In genomic region chr21:29797155-29797554, GRCh38 we compare ENCODE assay signal across 25 cellular contexts.
"Had no signal": no experiment of that assay in that cellular context is flagged by ENCODE, and none has a peak within 500 bp of the region (broad histone marks: within the 10 kb centered on the region; RNA-seq: fewer than 3 reads in every experiment).

No MANE protein-coding gene starts in this region.

- H3K4me3 Mint-ChIP-seq: dendritic cell treated with granulocyte-macrophage colony-stimulating factor and Interleukin-4, amounts not matched to agents 40 ng/mL and 50 ng/mL, for 4 days; effector memory CD8-positive, alpha-beta T cell; endodermal cell had no signal

- H3K9me3 Mint-ChIP-seq: dendritic cell treated with granulocyte-macrophage colony-stimulating factor and Interleukin-4, amounts not matched to agents 40 ng/mL and 50 ng/mL, for 4 days; endodermal cell had no signal

- H3K4me1 ChIP-seq: colonic mucosa, esophagus muscularis mucosa, esophagus squamous epithelium, foreskin keratinocyte, gastrocnemius medialis, gastroesophageal sphincter, heart left ventricle, heart right ventricle had no signal

- H3K27ac ChIP-seq: colonic mucosa, coronary artery, dorsolateral prefrontal cortex, epithelial cell of prostate, esophagus muscularis mucosa, esophagus squamous epithelium, foreskin keratinocyte, gastrocnemius medialis, gastroesophageal sphincter, heart left ventricle, heart right ventricle had no signal

- H3K36me3 ChIP-seq: colonic mucosa, esophagus muscularis mucosa, esophagus squamous epithelium, gastrocnemius medialis, gastroesophageal sphincter, heart left ventricle, heart right ventricle had no signal

- ATAC-seq: effector memory CD8-positive, alpha-beta T cell; esophagus mucosa; foreskin keratinocyte; gastrocnemius medialis; gastroesophageal sphincter; heart left ventricle; heart right ventricle had no signal

- H3K27me3 ChIP-seq: colonic mucosa, dorsolateral prefrontal cortex, esophagus muscularis mucosa, esophagus squamous epithelium, gastrocnemius medialis, gastroesophageal sphincter had no signal

- H3K4me3 ChIP-seq: colonic mucosa, coronary artery, dorsolateral prefrontal cortex, esophagus muscularis mucosa, esophagus squamous epithelium, gastrocnemius medialis, gastroesophageal sphincter, heart left ventricle, heart right ventricle had no signal

- DNase-seq: colonic mucosa; cortex of kidney; dermis blood vessel endothelial cell; dorsolateral prefrontal cortex; effector CD4-positive, alpha-beta T cell; effector CD8-positive, alpha-beta T cell; effector memory CD4-positive, alpha-beta T cell; effector memory CD8-positive, alpha-beta T cell; endodermal cell; erythroblast; esophagus squamous epithelium; foreskin fibroblast; foreskin keratinocyte; foreskin melanocyte; gastrocnemius medialis; glutamatergic neuron; head of caudate nucleus; heart left ventricle; heart right ventricle had no signal

- H3K9me3 ChIP-seq: colonic mucosa, esophagus muscularis mucosa, esophagus squamous epithelium, gastrocnemius medialis, gastroesophageal sphincter, heart left ventricle, heart right ventricle had no signal

- H3K27ac Mint-ChIP-seq: dendritic cell treated with granulocyte-macrophage colony-stimulating factor and Interleukin-4, amounts not matched to agents 40 ng/mL and 50 ng/mL, for 4 days; effector memory CD8-positive, alpha-beta T cell; endodermal cell had no signal

- H3K27me3 Mint-ChIP-seq: effector memory CD8-positive, alpha-beta T cell had no signal
